1 cellular context compared by ENCODE assay signal in genomic region chr14:68236525-68236924, GRCh38.
TF ChIP-seq lines count a peak whose summit lies in the region.

No MANE protein-coding gene starts in this region.

TF ChIP-seq in IMR-90, 13 proteins besides CTCF, POLR2A, EP300 and RAD21:
- TF ChIP-seq BHLHE40 (IDR thresholded peaks at IDR 0.05; ENCODE audit: low read depth, low read length), result no peak
- TF ChIP-seq NFE2L2 (IDR thresholded peaks at IDR 0.05; ENCODE audit: low read depth, low read length), result no peak
- no peak for TF ChIP-seq CEBPB (IDR thresholded peaks at IDR 0.05; ENCODE audit: low read depth, low read length)
- TF ChIP-seq RFX5 (IDR thresholded peaks at IDR 0.05; ENCODE audit: low read depth, low read length), result no peak
- TF ChIP-seq MXI1 (IDR thresholded peaks at IDR 0.05; ENCODE audit: borderline replicate concordance, low read depth, low read length), result no peak
- TF ChIP-seq MAZ (IDR thresholded peaks at IDR 0.05; ENCODE audit: borderline replicate concordance, low read depth, low read length), result no peak
- TF ChIP-seq USF2 (IDR thresholded peaks at IDR 0.05; ENCODE audit: low read depth, low read length), result no peak
